ENCODE assay signal across 15 cellular contexts in genomic region chr11:47864910-47865309, GRCh38. TPM values are rescaled to one million over a fixed set of nuclear protein-coding genes. Genes with fewer than 3 reads are reported as not detected.
DNase-seq lines count a peak whose midpoint lies in the region; ATAC-seq and TF ChIP-seq lines count a peak whose summit lies in the region.
"Had no signal": no experiment of that assay in that cellular context is flagged by ENCODE, and none has a peak within 500 bp of the region (broad histone marks: within the 10 kb centered on the region; RNA-seq: fewer than 3 reads in every experiment).

No MANE protein-coding gene starts in this region.

- peaks cover 0 to 58% (median 4%) of the 10 kb centered on the region in 12 donors for H3K4me1 ChIP-seq in heart left ventricle
- peaks cover 45% of the 10 kb centered on the region for H3K4me1 ChIP-seq in OCI-LY7 (ENCODE audit: insufficient read depth, low read length, poor library complexity, severe bottlenecking)
- peaks cover 0 to 15% (median 4%) of the 10 kb centered on the region in 4 donors for H3K4me1 ChIP-seq in tibial artery

- intact Hi-C loops in heart left ventricle (cut with DNase I) (no loop called here), Right ventricle myocardium inferior (cut with DNase I) (no loop called here), OCI-LY7 (cut with micrococcal nuclease; ENCODE audit: unreplicated experiment) (no loop called here), tibial artery (cut with DNase I; ENCODE audit: low total_unique reads) (no loop called here)

- H2AFZ ChIP-seq in OCI-LY7 (ENCODE audit: low read length) = no peak overlapping the region

- H3K9me3 ChIP-seq in heart left ventricle (no peaks in the 10 kb centered on the region), OCI-LY7 (ENCODE audit: low read length) (no peaks in the 10 kb centered on the region), tibial artery (no peaks in the 10 kb centered on the region)
- H3K9me3 ChIP-seq: upper lobe of left lung had no signal

- no peaks in the 10 kb centered on the region for H3K9me2 ChIP-seq in OCI-LY7 (ENCODE audit: insufficient read depth, low read length)

- CTCF ChIA-PET in OCI-LY7 (lab: Charles Lee; ENCODE audit: unreplicated experiment) = no interaction called here

- DNase-seq in heart left ventricle = no peak
- no peak for DNase-seq in Right ventricle myocardium inferior (ENCODE audit: missing footprints)
- DNase-seq in OCI-LY7 (ENCODE audit: low spot score) = no peak
- peak; percentile 36 for DNase-seq in fibroblast of mammary gland (ENCODE audit: low read depth)
- no peak for DNase-seq in tibial artery
- DNase-seq in NCI-H187 treated with DMSO at 0.1 percent for 48 hours (lab: John Stamatoyannopoulos, UW) = no peak
- DNase-seq in omental fat pad (ENCODE audit: low spot score) = no peak
- DNase-seq: amniotic stem cell; effector memory CD8-positive, alpha-beta T cell; H7; hypothalamus; NCI-H2081; upper lobe of left lung had no signal

- ATAC-seq in heart left ventricle (peak in 2 of 4 donors; percentile 30 to 34), Right ventricle myocardium inferior (no peak), GM18505 (IDR thresholded peaks at IDR 0.05; ENCODE audit: unreplicated experiment) (no peak), omental fat pad (ENCODE audit: low FRiP score) (no peak)
- ATAC-seq: effector memory CD8-positive, alpha-beta T cell; HepG2 had no signal

- no peaks in the 10 kb centered on the region for H3K36me3 ChIP-seq in heart left ventricle
- no peaks in the 10 kb centered on the region for H3K36me3 ChIP-seq in OCI-LY7 (ENCODE audit: insufficient read depth, low read length)
- no peaks in the 10 kb centered on the region for H3K36me3 ChIP-seq in tibial artery
- H3K36me3 ChIP-seq: upper lobe of left lung had no signal

- H3K4me2 ChIP-seq in OCI-LY7 (ENCODE audit: low read length) = peak overlapping the region; percentile 67

- no peaks in the 10 kb centered on the region for H3K27me3 ChIP-seq in heart left ventricle
- no peaks in the 10 kb centered on the region for H3K27me3 ChIP-seq in tibial artery
- H3K27me3 ChIP-seq: upper lobe of left lung had no signal

- TF ChIP-seq CTCF in heart left ventricle (IDR thresholded peaks at IDR 0.05) (no peak), OCI-LY7 (conservative IDR thresholded peaks at IDR 0.05; ENCODE audit: low read length) (no peak), fibroblast of mammary gland (conservative IDR thresholded peaks at IDR 0.05; ENCODE audit: control insufficient read depth, insufficient read depth, low read depth, low read length) (no peak), tibial artery (IDR thresholded peaks at IDR 0.05) (no peak), omental fat pad (IDR thresholded peaks at IDR 0.05) (no peak)

- 31 to 50% (median 42%) methylated on average over 5 of the region's 5 CpGs for WGBS in heart left ventricle, 4 donors

- no peaks in the 10 kb centered on the region for H4K20me1 ChIP-seq in OCI-LY7 (ENCODE audit: insufficient read depth, low read length)

- H3K27ac ChIP-seq in heart left ventricle (peak overlapping the region in 8 of 12 donors; percentile 2 to 81 (median 40)), OCI-LY7 (ENCODE audit: low read depth, low read length, poor library complexity, severe bottlenecking) (no peak overlapping the region), tibial artery (peak overlapping the region; percentile 33 to 40)

- no TSS peak for BruUV-seq in OCI-LY7 (replicated peaks; lab: Mats Ljungman, UMichigan)

- POLR2A ChIA-PET in OCI-LY7 (lab: Charles Lee) = interaction anchor here (0.5 to 1.7 kb wide), 9 partner anchors 14 to 430 kb away, joined by 3 to 5 read pairs (median 4); no protein-coding TSS in a partner anchor

- TF ChIP-seq POLR2A in heart left ventricle (IDR thresholded peaks at IDR 0.05) (no peak), GM18505 (IDR thresholded peaks at IDR 0.05; ENCODE audit: borderline replicate concordance, extremely low read depth, insufficient read depth, insufficient read length) (no peak)

- no peaks in the 10 kb centered on the region for H3K79me2 ChIP-seq in OCI-LY7 (ENCODE audit: insufficient read depth, low read depth, low read length)

- H3K4me3 ChIP-seq in heart left ventricle (peak overlapping the region in 5 of 12 donors; percentile 6 to 23 (median 11)), OCI-LY7 (ENCODE audit: low read depth, low read length, poor library complexity, severe bottlenecking) (no peak overlapping the region), fibroblast of mammary gland (ENCODE audit: control insufficient read depth, low read depth, low read length) (no peak overlapping the region), tibial artery (peak overlapping the region; percentile 5 to 16)
- H3K4me3 ChIP-seq: upper lobe of left lung had no signal

RNA-seq across cellular contexts. Expression of gene NUP160, which starts 16.8 kb away (rescaled TPM):
- total RNA-seq in heart left ventricle = 10 to 100 TPM in 8 of 9 donors, 1 to 10 TPM in 1; 9.4 to 19.7 (median 14.1) TPM
- 10 to 100 TPM; 10.6 to 12.9 TPM for polyA plus RNA-seq in heart left ventricle
- 15.3 TPM for total RNA-seq in Right ventricle myocardium inferior
- 23.9 and 32.0 TPM in 2 replicates for total RNA-seq in OCI-LY7 (2014; rRNA removed; shearing (Covaris generic))
- total RNA-seq in OCI-LY7 (2022) = 65.6 and 70.6 TPM in 2 replicates
- 10 to 100 TPM; 21.8 to 40.2 (median 30.7) TPM for total RNA-seq in omental fat pad

Comparison
In these comparisons a context has a peak if more than half of its experiments do, and no peak if none do; other contexts are left out.
1. H3K4me3 ChIP-seq: peak in tibial artery (2 of 2); none in OCI-LY7 (single experiment) and fibroblast of mammary gland (single experiment).